ENCODE assay signal across 19 cellular contexts in the genomic region with DNA sequence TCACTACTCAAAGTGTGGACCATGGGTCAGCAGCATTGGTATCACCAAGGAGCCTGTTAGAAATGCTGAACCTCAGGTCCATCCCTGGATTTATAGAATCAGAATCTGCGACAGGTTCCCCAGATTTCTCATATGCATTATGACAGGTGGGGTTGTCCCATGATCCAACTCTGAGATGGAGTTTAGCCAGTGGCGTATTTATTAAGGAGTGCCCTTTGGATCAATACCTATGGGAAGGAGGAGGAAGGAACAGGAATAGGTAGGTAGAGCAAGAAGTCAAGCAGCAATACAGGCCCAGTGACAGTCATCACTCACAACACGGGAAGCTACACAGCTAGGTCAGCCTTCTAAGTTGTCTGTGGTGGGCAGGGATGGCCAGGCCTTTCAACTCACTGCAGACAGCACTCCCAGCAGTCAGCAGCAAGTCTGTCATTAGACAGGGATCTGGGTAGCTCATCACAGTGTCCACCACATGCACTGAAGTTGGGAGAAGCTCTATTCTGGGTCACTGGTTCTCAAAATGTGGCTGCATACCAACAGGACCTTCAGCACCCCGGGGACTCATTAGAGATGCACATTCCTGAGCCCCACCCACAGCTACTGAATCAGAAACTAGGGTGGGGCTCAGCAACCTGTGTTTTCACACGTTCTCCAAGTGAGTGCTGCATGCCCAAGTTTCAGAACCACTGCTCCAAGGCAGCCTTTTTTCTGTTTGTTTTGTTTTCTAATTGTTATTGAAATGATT.
DNase-seq lines count a peak whose midpoint lies in the region; ATAC-seq and TF ChIP-seq lines count a peak whose summit lies in the region.
"Had no signal": no experiment of that assay in that cellular context is flagged by ENCODE, and none has a peak within 500 bp of the region (broad histone marks: within the 10 kb centered on the region; RNA-seq: fewer than 3 reads in every experiment).

No MANE protein-coding gene starts in this region.

- H3K4me3 ChIP-seq in mammary epithelial cell (replicated peaks in 1 of 3; ENCODE audit: insufficient read depth in 1 of 3, low read depth in 2 of 3, low read length in 3 of 3): no peak overlapping the region
- no peak overlapping the region for H3K4me3 ChIP-seq in left lung
- no peak overlapping the region for H3K4me3 ChIP-seq in suprapubic skin
- H3K4me3 ChIP-seq: upper lobe of left lung had no signal

- TF ChIP-seq CTCF in mammary epithelial cell (conservative IDR thresholded peaks at IDR 0.05 in 1 of 2, IDR thresholded peaks at IDR 0.05 in 1 of 2; ENCODE audit: extremely low read depth in 1 of 2, insufficient read depth in 1 of 2, low read depth in 1 of 2, low read length in 2 of 2): no peak
- no peak for TF ChIP-seq CTCF in left lung (IDR thresholded peaks at IDR 0.05)
- TF ChIP-seq CTCF in suprapubic skin (IDR thresholded peaks at IDR 0.05): no peak

- intact Hi-C loops in mammary epithelial cell (cut with micrococcal nuclease) (loop anchor here (1.0 to 10.0 kb wide), 4 partner anchors 49 to 405 kb away; no protein-coding TSS in a partner anchor), left lung (cut with DNase I) (no loop called here)

- TF ChIP-seq POLR2A in suprapubic skin (IDR thresholded peaks at IDR 0.05): no peak

- H4K20me1 ChIP-seq in mammary epithelial cell (ENCODE audit: insufficient read depth, low read length): no peaks in the 10 kb centered on the region

- H3K4me1 ChIP-seq in mammary epithelial cell (ENCODE audit: insufficient read depth, low read length) (peaks cover 36% of the 10 kb centered on the region), left lung (no peaks in the 10 kb centered on the region), suprapubic skin (peaks cover 27% of the 10 kb centered on the region)

- 56% methylated on average over 5 of the region's 5 CpGs for WGBS in mammary epithelial cell (ENCODE audit: low coverage, missing lambda C conversion rate)
- WGBS in suprapubic skin: 44% methylated on average over 5 of the region's 5 CpGs

- H3K27ac ChIP-seq in mammary epithelial cell (ENCODE audit: insufficient read depth, low read depth, low read length) (peak overlapping the region; percentile 53), left lung (no peak overlapping the region), suprapubic skin (peak overlapping the region; percentile 79)
- H3K27ac ChIP-seq: brain microvascular endothelial cell, upper lobe of left lung had no signal

- no peak overlapping the region for H3K4me2 ChIP-seq in mammary epithelial cell (ENCODE audit: insufficient read depth, low read depth, low read length)

- in situ Hi-C loops in mammary epithelial cell (cut with MboI; ENCODE audit: low sequenced_read_pairs in 2 of 2): loop anchor here (10.0 to 25.0 kb wide), 2 partner anchors 88 to 95 kb away; no protein-coding TSS in a partner anchor

- dilution Hi-C loops in mammary epithelial cell (cut with HindIII; ENCODE audit: low sequenced_read_pairs): loop anchor here (5.0 kb wide), 1 partner anchor 83 kb away; no protein-coding TSS in a partner anchor

- peaks cover 7% of the 10 kb centered on the region for H3K9me3 ChIP-seq in mammary epithelial cell (replicated peaks; ENCODE audit: insufficient read depth, low read length)
- peaks cover 0 to 11% of the 10 kb centered on the region in 2 donors for H3K9me3 ChIP-seq in left lung
- no peaks in the 10 kb centered on the region for H3K9me3 ChIP-seq in suprapubic skin

- ATAC-seq in left lung: peak; percentile 67
- no peak for ATAC-seq in GM18870 (IDR thresholded peaks at IDR 0.05; ENCODE audit: unreplicated experiment)
- ATAC-seq in GM21717 (IDR thresholded peaks at IDR 0.05; ENCODE audit: unreplicated experiment): no peak
- no peak for ATAC-seq in activated CD4-positive, CD25-positive, alpha-beta regulatory T cell treated with anti-CD3 and anti-CD28 coated beads, Interleukin-2, amount 50 U/mL, for 24 hours
- ATAC-seq: activated CD8-positive, alpha-beta memory T cell treated with anti-CD3 and anti-CD28 coated beads, Interleukin-2, amount 10 ng/mL, durations not matched to agents 7 days and 5 days; activated T-helper 17 cell treated with anti-CD3 and anti-CD28 coated beads, Interleukin-2, amount 50 U/mL, for 72 hours; HCT116; right cardiac atrium had no signal

- DNase-seq in HT-29 (ENCODE audit: low spot score) (peak; percentile 55), mammary epithelial cell (peak; percentile 82), left lung (no peak), suprapubic skin (ENCODE audit: low spot score in 2 of 2) (no peak), NCI-H1048 (lab: John Stamatoyannopoulos, UW) (no peak)
- DNase-seq: activated CD4-positive, alpha-beta T cell treated with anti-CD3 and anti-CD28 coated beads for 4 hours; activated CD8-positive, alpha-beta memory T cell treated with anti-CD3 and anti-CD28 coated beads, Interleukin-2, amount 10 ng/mL, durations not matched to agents 7 days and 5 days; brain microvascular endothelial cell; erythroblast; NCI-H1694 treated with DMSO at 0.1 percent for 48 hours; occipital lobe; right cardiac atrium; stimulated activated naive CD4-positive, alpha-beta T cell treated with Interleukin-2 at 50 U/mL for 16 hours had no signal

- H3K36me3 ChIP-seq in mammary epithelial cell (ENCODE audit: insufficient read depth, low read length): no peaks in the 10 kb centered on the region
- H3K36me3 ChIP-seq in left lung: no peaks in the 10 kb centered on the region
- no peaks in the 10 kb centered on the region for H3K36me3 ChIP-seq in suprapubic skin
- H3K36me3 ChIP-seq: brain microvascular endothelial cell, upper lobe of left lung had no signal

- BruUV-seq in mammary epithelial cell (replicated peaks; lab: Mats Ljungman, UMichigan): no TSS peak

- no peak for TF ChIP-seq EP300 in suprapubic skin (IDR thresholded peaks at IDR 0.05)

- H3K27me3 ChIP-seq in mammary epithelial cell (ENCODE audit: insufficient read depth, low read length) (no peaks in the 10 kb centered on the region), left lung (peaks cover 0 to 33% of the 10 kb centered on the region in 2 donors), suprapubic skin (peaks cover 7% of the 10 kb centered on the region)

- CTCF ChIA-PET in mammary epithelial cell (lab: Charles Lee; ENCODE audit: low non-redundant PET): no interaction called here

- H3K79me2 ChIP-seq in mammary epithelial cell (ENCODE audit: insufficient read depth, low read length): no peaks in the 10 kb centered on the region

- peak overlapping the region; percentile 22 for H2AFZ ChIP-seq in mammary epithelial cell (ENCODE audit: low read depth, low read length)

- H3K9ac ChIP-seq in mammary epithelial cell (ENCODE audit: insufficient read depth, low read length): no peak overlapping the region

Comparison
In these comparisons a context has a peak if more than half of its experiments do, and no peak if none do; other contexts are left out.
1. DNase-seq: peak in HT-29 (single experiment) and mammary epithelial cell (single experiment); none in left lung (0 of 2), suprapubic skin (0 of 2) and NCI-H1048 (single experiment).
2. H3K27ac ChIP-seq: peak in mammary epithelial cell (single experiment) and suprapubic skin (single experiment); none in left lung (0 of 2).